ENCODE assay signal across 9 cellular contexts in genomic region chr12:116454950-116455447, GRCh38.
A peak's percentile ranks its signal among the peaks of the same experiment; 100 is the strongest.
DNase-seq lines count a peak whose midpoint lies in the region; TF ChIP-seq lines count a peak whose summit lies in the region.
"Had no signal": no experiment of that assay in that cellular context is flagged by ENCODE, and none has a peak within 500 bp of the region (broad histone marks: within the 10 kb centered on the region; RNA-seq: fewer than 3 reads in every experiment).

No MANE protein-coding gene starts in this region.

- peak overlapping the region in 1 of 2 donors; percentile 39 for H3K4me3 Mint-ChIP-seq in CD14-positive monocyte
- peak overlapping the region; percentile 23 for H3K4me3 Mint-ChIP-seq in osteocyte (ENCODE audit: unreplicated experiment)

- intact Hi-C loops in CD14-positive monocyte (cut with micrococcal nuclease): no loop called here

- H3K27ac ChIP-seq in RWPE1: peak overlapping the region; percentile 91

- H3K9me3 Mint-ChIP-seq in CD14-positive monocyte: peaks cover 0 to 2% (median 0%) of the 10 kb centered on the region in 7 donors
- no peaks in the 10 kb centered on the region for H3K9me3 Mint-ChIP-seq in osteocyte (ENCODE audit: unreplicated experiment)

- H3K27ac Mint-ChIP-seq in CD14-positive monocyte (peak overlapping the region; percentile 59 to 89 (median 84)), osteocyte (ENCODE audit: unreplicated experiment) (peak overlapping the region; percentile 100)

- H3K36me3 Mint-ChIP-seq in CD14-positive monocyte (peaks cover 0 to 3% of the 10 kb centered on the region in 2 donors), osteocyte (ENCODE audit: unreplicated experiment) (no peaks in the 10 kb centered on the region)

- TF ChIP-seq CTCF in CD14-positive monocyte (IDR thresholded peaks at IDR 0.05): no peak
- TF ChIP-seq CTCF in RWPE1 (conservative IDR thresholded peaks at IDR 0.05; ENCODE audit: low read depth): no peak
- no peak for TF ChIP-seq CTCF in osteocyte (IDR thresholded peaks at IDR 0.05)

- CTCF ChIA-PET in RWPE1 (lab: Yijun Ruan, JAX): interaction anchor here (0.6 to 0.9 kb wide), 2 partner anchors 53 to 147 kb away, joined by 3 read pairs; no protein-coding TSS in a partner anchor

- H3K27me3 Mint-ChIP-seq in CD14-positive monocyte (ENCODE audit: low read depth in 3 of 3) (peaks cover 2 to 16% (median 11%) of the 10 kb centered on the region in 3 donors), osteocyte (ENCODE audit: unreplicated experiment) (no peaks in the 10 kb centered on the region)

- POLR2A ChIA-PET in RWPE1 (lab: Yijun Ruan, JAX; ENCODE audit: low non-redundant PET): no interaction called here

- DNase-seq in CD14-positive monocyte (ENCODE audit: low spot score) (no peak), RWPE1 (ENCODE audit: low spot score) (peak; percentile 85), fibroblast of peridontal ligament (ENCODE audit: extremely low read depth) (peak; percentile 87), osteocyte (ENCODE audit: extremely low spot score, unreplicated experiment) (no peak), Kasumi-1 (lab: John Stamatoyannopoulos, UW) (no peak), NCI-H1694 (lab: John Stamatoyannopoulos, UW) (no peak), DMS 273 (lab: John Stamatoyannopoulos, UW; ENCODE audit: unreplicated experiment) (no peak), NCI-H748 (lab: John Stamatoyannopoulos, UW; ENCODE audit: unreplicated experiment) (no peak)
- DNase-seq: activated T-cell treated with anti-CD3 and anti-CD28 coated beads for 4 hours had no signal

- H3K4me1 Mint-ChIP-seq in CD14-positive monocyte: peaks cover 21% of the 10 kb centered on the region
- peaks cover 36% of the 10 kb centered on the region for H3K4me1 Mint-ChIP-seq in osteocyte (ENCODE audit: unreplicated experiment)

Comparison
In these comparisons a context has a peak if more than half of its experiments do, and no peak if none do; other contexts are left out.
1. DNase-seq: peak in RWPE1 (single experiment) and fibroblast of peridontal ligament (single experiment); none in CD14-positive monocyte (single experiment), osteocyte (single experiment), Kasumi-1 (0 of 2), NCI-H1694 (single experiment), DMS 273 (single experiment) and NCI-H748 (single experiment).